21 cellular contexts compared by ENCODE assay signal in the genomic region with DNA sequence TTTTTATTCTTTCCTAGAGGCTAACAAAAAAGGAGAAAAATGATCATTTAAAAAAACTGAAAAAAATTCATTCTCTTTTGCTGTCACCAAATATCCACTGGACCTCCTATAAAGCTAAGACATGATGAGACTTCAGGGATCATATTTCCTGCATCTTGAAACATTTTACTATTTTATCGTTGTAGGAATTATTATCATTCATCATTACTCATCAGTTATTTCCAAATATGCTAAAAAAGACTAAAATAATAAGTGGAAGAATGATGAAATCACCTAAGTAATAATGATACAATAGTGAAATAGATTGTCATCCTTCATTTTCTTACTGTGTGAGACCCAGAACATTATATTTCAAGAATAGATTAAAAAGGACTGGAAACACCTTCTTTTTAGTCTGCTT. TPM values are rescaled to one million over a fixed set of nuclear protein-coding genes. Genes with fewer than 3 reads are reported as not detected.
DNase-seq lines count a peak whose midpoint lies in the region; TF ChIP-seq lines count a peak whose summit lies in the region.
"Had no signal": no experiment of that assay in that cellular context is flagged by ENCODE, and none has a peak within 500 bp of the region (broad histone marks: within the 10 kb centered on the region; RNA-seq: fewer than 3 reads in every experiment).

No MANE protein-coding gene starts in this region.

- H3K27ac ChIP-seq in SK-N-SH (ENCODE audit: low read depth in 2 of 2, low read length in 1 of 2): peak overlapping the region in 1 of 2 experiments; percentile 1; a peak in 1 of 4 replicates
- H3K27ac ChIP-seq: SJCRH30 had no signal

- H3K4me2 ChIP-seq in skeletal muscle satellite cell (ENCODE audit: low read length) (peak overlapping the region; percentile 6), SK-N-SH (no peak overlapping the region)

- no peaks in the 10 kb centered on the region for H3K27me3 ChIP-seq in adipocyte (replicated peaks; ENCODE audit: control insufficient read depth, insufficient read depth, low read length)
- no peaks in the 10 kb centered on the region for H3K27me3 ChIP-seq in skeletal muscle satellite cell (ENCODE audit: control insufficient read depth, insufficient read depth, low read length)
- no peaks in the 10 kb centered on the region for H3K27me3 ChIP-seq in SK-N-SH (ENCODE audit: insufficient read depth)
- H3K27me3 ChIP-seq: SJCRH30 had no signal

- POLR2A ChIA-PET in SK-N-SH (lab: Yijun Ruan, JAX): no interaction called here

- no peaks in the 10 kb centered on the region for H3K9me2 ChIP-seq in SK-N-SH

- WGBS in SK-N-SH (ENCODE audit: low lambda C conversion rate): 17% methylated on average over 1 of the region's 1 CpG

- no peaks in the 10 kb centered on the region for H3K36me3 ChIP-seq in adipocyte (ENCODE audit: control insufficient read depth, insufficient read depth, low read length, severe bottlenecking)
- no peaks in the 10 kb centered on the region for H3K36me3 ChIP-seq in skeletal muscle satellite cell (ENCODE audit: insufficient read depth, low read length)
- H3K36me3 ChIP-seq in SK-N-SH (replicated peaks in 1 of 2; ENCODE audit: control insufficient read depth in 1 of 2, insufficient read depth in 2 of 2, low read length in 1 of 2): no peaks in the 10 kb centered on the region
- H3K36me3 ChIP-seq: SJCRH30 had no signal

- TF ChIP-seq RAD21 in SK-N-SH (IDR thresholded peaks at IDR 0.05; ENCODE audit: low read length): no peak

- H3K79me2 ChIP-seq in SK-N-SH (ENCODE audit: insufficient read depth): peaks cover 14% of the 10 kb centered on the region; the same call in 1 of the 2 replicates

- no peak overlapping the region for H3K4me3 ChIP-seq in adipocyte (ENCODE audit: low read length)
- no peak overlapping the region for H3K4me3 ChIP-seq in foreskin fibroblast (ENCODE audit: low read depth in 1 of 2, low read length in 2 of 2)
- no peak overlapping the region for H3K4me3 ChIP-seq in skeletal muscle satellite cell (ENCODE audit: low read length)
- H3K4me3 ChIP-seq in SK-N-SH (ENCODE audit: low read depth in 2 of 2, low read length in 1 of 2): no peak overlapping the region
- H3K4me3 ChIP-seq: SJCRH30 had no signal

- H3K4me1 ChIP-seq in adipocyte (ENCODE audit: control insufficient read depth, insufficient read depth, low read length) (peaks cover 7% of the 10 kb centered on the region), skeletal muscle satellite cell (ENCODE audit: control insufficient read depth, insufficient read depth, low read length) (peaks cover 8% of the 10 kb centered on the region), SK-N-SH (ENCODE audit: control insufficient read depth in 1 of 2, insufficient read depth in 2 of 2, low read depth in 1 of 2, low read length in 1 of 2) (no peaks in the 10 kb centered on the region)
- H3K4me1 ChIP-seq: SJCRH30 had no signal

- CTCF ChIA-PET in SK-N-SH (lab: Yijun Ruan, JAX): interaction anchor here (0.6 kb wide), 1 partner anchor 9 kb away, joined by 3 read pairs; no protein-coding TSS in a partner anchor

- TF ChIP-seq EP300 in SK-N-SH (IDR thresholded peaks at IDR 0.05; ENCODE audit: borderline replicate concordance in 1 of 2, low read depth in 1 of 2, low read length in 1 of 2): no peak

- no peaks in the 10 kb centered on the region for H3F3A ChIP-seq in SK-N-SH (replicated peaks; ENCODE audit: insufficient read depth)

- H3K9ac ChIP-seq in adipocyte (ENCODE audit: low read length): no peak overlapping the region
- H3K9ac ChIP-seq in skeletal muscle satellite cell (ENCODE audit: low read depth, low read length): no peak overlapping the region
- no peak overlapping the region for H3K9ac ChIP-seq in SK-N-SH

- no peak overlapping the region for H2AFZ ChIP-seq in SK-N-SH (ENCODE audit: low read depth)

- DNase-seq in GM04504 (ENCODE audit: low read depth) (peak; percentile 17), adipocyte (ENCODE audit: low read depth) (peak; percentile 4), foreskin fibroblast (peak; percentile 12 to 55), SKM-1 (lab: John Stamatoyannopoulos, UW; ENCODE audit: unreplicated experiment) (no peak), SK-N-SH (no peak), NCI-H1930 (lab: John Stamatoyannopoulos, UW) (no peak), activated gamma-delta T cell (lab: John Stamatoyannopoulos, UW) (no peak)
- DNase-seq: CD4-positive, CD25-positive, alpha-beta regulatory T cell; COR-L47; DND-41; KG1; MV-4-11; NCI-H1105 treated with DMSO at 0.1 percent for 48 hours; NCI-H2081; NCI-H2171; NCI-H345; NCI-H524 treated with DMSO at 0.1 percent for 48 hours; NCI-H82; OCI-M1; SJCRH30 had no signal

- H4K20me1 ChIP-seq in SK-N-SH (ENCODE audit: insufficient read depth): no peaks in the 10 kb centered on the region

- TF ChIP-seq CTCF in foreskin fibroblast (IDR thresholded peaks at IDR 0.05; ENCODE audit: low read depth, low read length) (no peak), SK-N-SH (IDR thresholded peaks at IDR 0.05) (no peak)

- H3K9me3 ChIP-seq in adipocyte (ENCODE audit: control insufficient read depth, low read length): no peaks in the 10 kb centered on the region
- no peaks in the 10 kb centered on the region for H3K9me3 ChIP-seq in skeletal muscle satellite cell (replicated peaks; ENCODE audit: low read length)
- H3K9me3 ChIP-seq in SK-N-SH: no peaks in the 10 kb centered on the region
- H3K9me3 ChIP-seq: SJCRH30 had no signal

TF ChIP-seq in SK-N-SH, 30 proteins besides CTCF, POLR2A, EP300 and RAD21:
- TF ChIP-seq, protein P1, sequence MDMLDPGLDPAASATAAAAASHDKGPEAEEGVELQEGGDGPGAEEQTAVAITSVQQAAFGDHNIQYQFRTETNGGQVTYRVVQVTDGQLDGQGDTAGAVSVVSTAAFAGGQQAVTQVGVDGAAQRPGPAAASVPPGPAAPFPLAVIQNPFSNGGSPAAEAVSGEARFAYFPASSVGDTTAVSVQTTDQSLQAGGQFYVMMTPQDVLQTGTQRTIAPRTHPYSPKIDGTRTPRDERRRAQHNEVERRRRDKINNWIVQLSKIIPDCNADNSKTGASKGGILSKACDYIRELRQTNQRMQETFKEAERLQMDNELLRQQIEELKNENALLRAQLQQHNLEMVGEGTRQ (IDR thresholded peaks at IDR 0.05; ENCODE audit: borderline replicate concordance, low read depth, low read length): no peak
- TF ChIP-seq, protein P2, sequence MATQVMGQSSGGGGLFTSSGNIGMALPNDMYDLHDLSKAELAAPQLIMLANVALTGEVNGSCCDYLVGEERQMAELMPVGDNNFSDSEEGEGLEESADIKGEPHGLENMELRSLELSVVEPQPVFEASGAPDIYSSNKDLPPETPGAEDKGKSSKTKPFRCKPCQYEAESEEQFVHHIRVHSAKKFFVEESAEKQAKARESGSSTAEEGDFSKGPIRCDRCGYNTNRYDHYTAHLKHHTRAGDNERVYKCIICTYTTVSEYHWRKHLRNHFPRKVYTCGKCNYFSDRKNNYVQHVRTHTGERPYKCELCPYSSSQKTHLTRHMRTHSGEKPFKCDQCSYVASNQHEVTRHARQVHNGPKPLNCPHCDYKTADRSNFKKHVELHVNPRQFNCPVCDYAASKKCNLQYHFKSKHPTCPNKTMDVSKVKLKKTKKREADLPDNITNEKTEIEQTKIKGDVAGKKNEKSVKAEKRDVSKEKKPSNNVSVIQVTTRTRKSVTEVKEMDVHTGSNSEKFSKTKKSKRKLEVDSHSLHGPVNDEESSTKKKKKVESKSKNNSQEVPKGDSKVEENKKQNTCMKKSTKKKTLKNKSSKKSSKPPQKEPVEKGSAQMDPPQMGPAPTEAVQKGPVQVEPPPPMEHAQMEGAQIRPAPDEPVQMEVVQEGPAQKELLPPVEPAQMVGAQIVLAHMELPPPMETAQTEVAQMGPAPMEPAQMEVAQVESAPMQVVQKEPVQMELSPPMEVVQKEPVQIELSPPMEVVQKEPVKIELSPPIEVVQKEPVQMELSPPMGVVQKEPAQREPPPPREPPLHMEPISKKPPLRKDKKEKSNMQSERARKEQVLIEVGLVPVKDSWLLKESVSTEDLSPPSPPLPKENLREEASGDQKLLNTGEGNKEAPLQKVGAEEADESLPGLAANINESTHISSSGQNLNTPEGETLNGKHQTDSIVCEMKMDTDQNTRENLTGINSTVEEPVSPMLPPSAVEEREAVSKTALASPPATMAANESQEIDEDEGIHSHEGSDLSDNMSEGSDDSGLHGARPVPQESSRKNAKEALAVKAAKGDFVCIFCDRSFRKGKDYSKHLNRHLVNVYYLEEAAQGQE (IDR thresholded peaks at IDR 0.05; ENCODE audit: low read depth, low read length): no peak
- no peak for TF ChIP-seq ELF1 (IDR thresholded peaks at IDR 0.05)
TF ChIP-seq in SK-N-SH: peak in this region for 0.

RNA-seq across cellular contexts. Expression of a gene that starts 28.3 kb away (rescaled TPM):
- total RNA-seq in skeletal muscle satellite cell (2012; rRNA removed): 2.0 and 2.2 TPM in 2 replicates
- polyA plus RNA-seq in SK-N-SH (2012; rRNA removed): 1.7 and 2.4 TPM in 2 replicates
- polyA plus RNA-seq in SK-N-SH (2012; cell fraction: cytosol; rRNA removed): 2.6 and 2.7 TPM in 2 replicates
- polyA plus RNA-seq in SK-N-SH (2012; cell fraction: nucleus; rRNA removed): 1.9 and 2.3 TPM in 2 replicates

RNA-seq across cellular contexts. Expression of a gene that starts 58.6 kb away (rescaled TPM):
- 255 and 268 TPM in 2 replicates for total RNA-seq in skeletal muscle satellite cell (2012; rRNA removed)
- polyA plus RNA-seq in SK-N-SH (2012; rRNA removed): 299 and 331 TPM in 2 replicates
- 366 and 469 TPM in 2 replicates for polyA plus RNA-seq in SK-N-SH (2012; cell fraction: cytosol; rRNA removed)
- polyA plus RNA-seq in SK-N-SH (2012; cell fraction: nucleus; rRNA removed): 138 and 187 TPM in 2 replicates

RNA-seq across cellular contexts. Expression of a gene that starts 58.8 kb away (rescaled TPM):
- total RNA-seq in skeletal muscle satellite cell (2012; rRNA removed): 7.1 and 7.9 TPM in 2 replicates
- 3.2 and 4.4 TPM in 2 replicates for polyA plus RNA-seq in SK-N-SH (2012; rRNA removed)
- polyA plus RNA-seq in SK-N-SH (2012; cell fraction: cytosol; rRNA removed): 3.2 and 7.9 TPM in 2 replicates
- polyA plus RNA-seq in SK-N-SH (2012; cell fraction: nucleus; rRNA removed): 4.1 and 10.3 TPM in 2 replicates

Comparison
In these comparisons a context has a peak if more than half of its experiments do, and no peak if none do; other contexts are left out.
1. DNase-seq: peak in GM04504 (single experiment), adipocyte (single experiment) and foreskin fibroblast (2 of 2); none in SKM-1 (single experiment), SK-N-SH (single experiment), NCI-H1930 (0 of 2) and activated gamma-delta T cell (single experiment).